In the genomic region with DNA sequence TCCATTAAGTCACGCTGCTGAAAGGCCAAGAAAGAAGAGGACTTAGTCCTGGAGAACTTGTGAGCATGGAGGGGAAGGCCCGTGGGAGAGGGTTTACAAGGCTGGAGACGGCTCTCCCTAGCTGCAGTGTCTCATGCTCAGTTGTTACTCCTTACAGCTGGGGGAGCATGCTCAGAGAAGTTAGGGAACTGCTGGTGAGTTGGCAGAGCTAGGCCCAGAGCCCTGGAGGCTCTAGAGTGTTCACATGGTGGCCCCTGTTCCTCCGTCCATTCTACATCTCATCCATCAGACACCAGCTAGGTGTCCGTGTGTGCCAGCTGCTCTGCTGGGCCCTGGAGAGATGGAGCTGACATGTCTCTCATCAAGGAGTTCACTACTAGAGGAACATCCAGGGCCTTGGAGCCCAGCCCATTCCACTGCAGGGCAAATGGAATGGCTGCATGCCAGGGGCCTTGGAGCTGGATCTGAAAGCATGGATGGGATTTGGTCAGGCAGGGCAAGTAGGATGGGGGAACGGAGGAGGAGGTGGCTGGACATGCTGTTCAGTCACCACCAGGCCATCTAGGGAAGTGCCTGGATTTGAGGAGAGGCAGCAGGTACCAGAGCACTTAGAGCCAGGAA, we compare ENCODE assay signal across 18 cellular contexts. TPM values are rescaled to one million over a fixed set of nuclear protein-coding genes. Genes with fewer than 3 reads are reported as not detected.
A peak's percentile ranks its signal among the peaks of the same experiment; 100 is the strongest.
DNase-seq lines count a peak whose midpoint lies in the region; ATAC-seq and TF ChIP-seq lines count a peak whose summit lies in the region.
"Had no signal": no experiment of that assay in that cellular context is flagged by ENCODE, and none has a peak within 500 bp of the region (broad histone marks: within the 10 kb centered on the region; RNA-seq: fewer than 3 reads in every experiment).

No MANE protein-coding gene starts in this region.

- peak overlapping the region; percentile 17 for H3K27ac Mint-ChIP-seq in T-helper 2 cell treated with Interferon-gamma antibody and Interleukin-4, amounts not matched to agents 5 μg/mL and 100 μg/mL, for 36 hours
- no peak overlapping the region for H3K27ac Mint-ChIP-seq in activated CD8-positive, alpha-beta memory T cell treated with anti-CD3 and anti-CD28 coated beads, Interleukin-2, amount 10 ng/mL, durations not matched to agents 7 days and 5 days
- H3K27ac Mint-ChIP-seq in naive thymus-derived CD8-positive, alpha-beta T cell = peak overlapping the region in 7 of 10 donors; percentile 27 to 69 (median 55)

- no peak for DNase-seq in T-helper 2 cell treated with Interferon-gamma antibody and Interleukin-4, amounts not matched to agents 5 μg/mL and 100 μg/mL, for 36 hours (ENCODE audit: low spot score)
- DNase-seq in T-helper 2 cell (no peak), H7 (peak; percentile 35), lower lobe of right lung (no peak), NCI-H524 (lab: John Stamatoyannopoulos, UW) (no peak)
- peak; percentile 34 for DNase-seq in activated CD8-positive, alpha-beta memory T cell treated with anti-CD3 and anti-CD28 coated beads, Interleukin-2, amount 10 ng/mL, durations not matched to agents 7 days and 5 days
- DNase-seq in naive thymus-derived CD8-positive, alpha-beta T cell = no peak
- DNase-seq: 8988T; activated CD4-positive, CD25-positive, alpha-beta regulatory T cell; DMS79; Karpas-422; left cardiac atrium; NCI-H1417 treated with DMSO at 0.1 percent for 48 hours; NCI-H2171 treated with DMSO at 0.1 percent for 48 hours; small intestine; transverse colon had no signal

- no peaks in the 10 kb centered on the region for H3K9me3 ChIP-seq in lower lobe of right lung
- H3K9me3 ChIP-seq: transverse colon had no signal

- ATAC-seq in activated CD8-positive, alpha-beta memory T cell treated with anti-CD3 and anti-CD28 coated beads, Interleukin-2, amount 10 ng/mL, durations not matched to agents 7 days and 5 days = no peak
- ATAC-seq in naive thymus-derived CD8-positive, alpha-beta T cell = no peak
- ATAC-seq in lower lobe of right lung (no peak), GM19395 (IDR thresholded peaks at IDR 0.05; ENCODE audit: unreplicated experiment) (no peak)

- CTCF ChIA-PET in activated CD8-positive, alpha-beta memory T cell treated with anti-CD3 and anti-CD28 coated beads, Interleukin-2, amount 10 ng/mL, durations not matched to agents 7 days and 5 days (lab: Charles Lee) = interaction anchor here (1.1 to 2.5 kb wide), 2 partner anchors 10 to 45 kb away, joined by 3 to 12 read pairs; partner anchors contain the start of gene LRRC59

- no peak overlapping the region for H3K4me3 ChIP-seq in H7 (ENCODE audit: insufficient read depth, low read depth, low read length)
- H3K4me3 ChIP-seq in lower lobe of right lung = no peak overlapping the region
- H3K4me3 ChIP-seq: transverse colon had no signal

- peaks cover 7% of the 10 kb centered on the region for H3K4me1 ChIP-seq in lower lobe of right lung

- H3K4me3 Mint-ChIP-seq in T-helper 2 cell treated with Interferon-gamma antibody and Interleukin-4, amounts not matched to agents 5 μg/mL and 100 μg/mL, for 36 hours = no peak overlapping the region
- H3K4me3 Mint-ChIP-seq in activated CD8-positive, alpha-beta memory T cell treated with anti-CD3 and anti-CD28 coated beads, Interleukin-2, amount 10 ng/mL, durations not matched to agents 7 days and 5 days = no peak overlapping the region
- no peak overlapping the region for H3K4me3 Mint-ChIP-seq in naive thymus-derived CD8-positive, alpha-beta T cell
- H3K4me3 Mint-ChIP-seq: CD14-positive monocyte had no signal

- H3K27me3 ChIP-seq in H7 (ENCODE audit: control insufficient read depth, insufficient read depth, low read length) (no peaks in the 10 kb centered on the region), lower lobe of right lung (ENCODE audit: low read depth) (no peaks in the 10 kb centered on the region)
- H3K27me3 ChIP-seq: transverse colon had no signal

- H3K4me1 Mint-ChIP-seq in T-helper 2 cell treated with Interferon-gamma antibody and Interleukin-4, amounts not matched to agents 5 μg/mL and 100 μg/mL, for 36 hours (ENCODE audit: low read depth) = peaks cover 17% of the 10 kb centered on the region
- peaks cover 23% of the 10 kb centered on the region for H3K4me1 Mint-ChIP-seq in activated CD8-positive, alpha-beta memory T cell treated with anti-CD3 and anti-CD28 coated beads, Interleukin-2, amount 10 ng/mL, durations not matched to agents 7 days and 5 days
- peaks cover 16 to 48% (median 32%) of the 10 kb centered on the region in 4 donors for H3K4me1 Mint-ChIP-seq in naive thymus-derived CD8-positive, alpha-beta T cell

- H3K36me3 ChIP-seq in H7 (replicated peaks; ENCODE audit: control insufficient read depth, insufficient read depth, low read length) (peaks cover 22% of the 10 kb centered on the region), lower lobe of right lung (peaks cover 43% of the 10 kb centered on the region)

- no peak for TF ChIP-seq CTCF in lower lobe of right lung (IDR thresholded peaks at IDR 0.05)

- no peak overlapping the region for H3K27ac ChIP-seq in lower lobe of right lung
- H3K27ac ChIP-seq: transverse colon had no signal

- POLR2A ChIA-PET in naive thymus-derived CD8-positive, alpha-beta T cell (lab: Charles Lee) = interaction anchor here (0.8 kb wide), 1 partner anchor 17 kb away, joined by 3 read pairs; no protein-coding TSS in a partner anchor

- no peaks in the 10 kb centered on the region for H3K9me3 Mint-ChIP-seq in T-helper 2 cell treated with Interferon-gamma antibody and Interleukin-4, amounts not matched to agents 5 μg/mL and 100 μg/mL, for 36 hours
- no peaks in the 10 kb centered on the region for H3K9me3 Mint-ChIP-seq in activated CD8-positive, alpha-beta memory T cell treated with anti-CD3 and anti-CD28 coated beads, Interleukin-2, amount 10 ng/mL, durations not matched to agents 7 days and 5 days (ENCODE audit: low read depth)
- H3K9me3 Mint-ChIP-seq in naive thymus-derived CD8-positive, alpha-beta T cell = no peaks in the 10 kb centered on the region
- H3K9me3 Mint-ChIP-seq: CD14-positive monocyte had no signal

- no peaks in the 10 kb centered on the region for H3K27me3 Mint-ChIP-seq in T-helper 2 cell treated with Interferon-gamma antibody and Interleukin-4, amounts not matched to agents 5 μg/mL and 100 μg/mL, for 36 hours (ENCODE audit: low read depth)
- H3K27me3 Mint-ChIP-seq in activated CD8-positive, alpha-beta memory T cell treated with anti-CD3 and anti-CD28 coated beads, Interleukin-2, amount 10 ng/mL, durations not matched to agents 7 days and 5 days = no peaks in the 10 kb centered on the region
- H3K27me3 Mint-ChIP-seq in naive thymus-derived CD8-positive, alpha-beta T cell = no peaks in the 10 kb centered on the region

- intact Hi-C loops in lower lobe of right lung (cut with DNase I) = no loop called here

- H3K36me3 Mint-ChIP-seq in T-helper 2 cell treated with Interferon-gamma antibody and Interleukin-4, amounts not matched to agents 5 μg/mL and 100 μg/mL, for 36 hours (ENCODE audit: low read depth) = peaks cover 20% of the 10 kb centered on the region
- peaks cover 4% of the 10 kb centered on the region for H3K36me3 Mint-ChIP-seq in activated CD8-positive, alpha-beta memory T cell treated with anti-CD3 and anti-CD28 coated beads, Interleukin-2, amount 10 ng/mL, durations not matched to agents 7 days and 5 days
- peaks cover 0 to 30% (median 0%) of the 10 kb centered on the region in 3 donors for H3K36me3 Mint-ChIP-seq in naive thymus-derived CD8-positive, alpha-beta T cell

RNA-seq across cellular contexts. Expression of gene XYLT2, which starts 6.3 kb away (rescaled TPM):
- total RNA-seq in H7 (2014; rRNA removed; shearing (Covaris generic)) = 47.5 and 54.3 TPM in 2 replicates
- total RNA-seq in activated CD8-positive, alpha-beta memory T cell treated with anti-CD3 and anti-CD28 coated beads, Interleukin-2, amount 10 ng/mL, durations not matched to agents 7 days and 5 days = 10 to 100 TPM; 33.1 to 38.2 TPM
- total RNA-seq in naive thymus-derived CD8-positive, alpha-beta T cell = 10 to 100 TPM; 34.3 to 42.5 TPM
- polyA plus RNA-seq in naive thymus-derived CD8-positive, alpha-beta T cell = 10 to 100 TPM in 1 of 3 donors, 1 to 10 TPM in 2; 6.9 to 16.8 (median 7.4) TPM
- total RNA-seq in lower lobe of right lung = 19.3 TPM

RNA-seq across cellular contexts. Expression of gene MRPL27, which starts 20.8 kb away (rescaled TPM):
- 55.5 and 86.3 TPM in 2 replicates for total RNA-seq in H7 (2014; rRNA removed; shearing (Covaris generic))
- total RNA-seq in activated CD8-positive, alpha-beta memory T cell treated with anti-CD3 and anti-CD28 coated beads, Interleukin-2, amount 10 ng/mL, durations not matched to agents 7 days and 5 days = 10 to 100 TPM; 65.7 to 81.8 TPM
- total RNA-seq in naive thymus-derived CD8-positive, alpha-beta T cell = 10 to 100 TPM; 28.0 to 30.0 TPM
- 10 to 100 TPM; 28.7 to 60.6 (median 45.7) TPM for polyA plus RNA-seq in naive thymus-derived CD8-positive, alpha-beta T cell
- 43.9 TPM for total RNA-seq in lower lobe of right lung

RNA-seq across cellular contexts. Expression of gene EME1, which starts 20.8 kb away (rescaled TPM):
- total RNA-seq in H7 (2014; rRNA removed; shearing (Covaris generic)) = 21.7 and 28.2 TPM in 2 replicates
- total RNA-seq in activated CD8-positive, alpha-beta memory T cell treated with anti-CD3 and anti-CD28 coated beads, Interleukin-2, amount 10 ng/mL, durations not matched to agents 7 days and 5 days = 10 to 100 TPM; 34.0 to 40.8 TPM
- total RNA-seq in naive thymus-derived CD8-positive, alpha-beta T cell = 1 to 10 TPM; 1.9 to 2.7 TPM
- under 1 TPM in 1 of 3 donors, not detected in 2; 0.38 TPM for polyA plus RNA-seq in naive thymus-derived CD8-positive, alpha-beta T cell
- 1.8 TPM for total RNA-seq in lower lobe of right lung

RNA-seq across cellular contexts. Expression of gene LRRC59, which starts 45.1 kb away (rescaled TPM):
- total RNA-seq in H7 (2014; rRNA removed; shearing (Covaris generic)) = 105 and 119 TPM in 2 replicates
- total RNA-seq in activated CD8-positive, alpha-beta memory T cell treated with anti-CD3 and anti-CD28 coated beads, Interleukin-2, amount 10 ng/mL, durations not matched to agents 7 days and 5 days = 10 to 100 TPM; 71.5 to 82.6 TPM
- total RNA-seq in naive thymus-derived CD8-positive, alpha-beta T cell = 10 to 100 TPM; 25.7 to 27.7 TPM
- 10 to 100 TPM; 12.8 to 14.1 (median 13.8) TPM for polyA plus RNA-seq in naive thymus-derived CD8-positive, alpha-beta T cell
- total RNA-seq in lower lobe of right lung = 55.5 TPM

Comparison
In these comparisons a context has a peak if more than half of its experiments do, and no peak if none do; other contexts are left out.
1. DNase-seq: peak in H7 (single experiment) and activated CD8-positive, alpha-beta memory T cell treated with anti-CD3 and anti-CD28 coated beads, Interleukin-2, amount 10 ng/mL, durations not matched to agents 7 days and 5 days (single experiment); none in T-helper 2 cell treated with Interferon-gamma antibody and Interleukin-4, amounts not matched to agents 5 μg/mL and 100 μg/mL, for 36 hours (single experiment), T-helper 2 cell (0 of 5), naive thymus-derived CD8-positive, alpha-beta T cell (0 of 10), lower lobe of right lung (single experiment) and NCI-H524 (0 of 2).